12 cellular contexts compared by ENCODE assay signal in the genomic region with DNA sequence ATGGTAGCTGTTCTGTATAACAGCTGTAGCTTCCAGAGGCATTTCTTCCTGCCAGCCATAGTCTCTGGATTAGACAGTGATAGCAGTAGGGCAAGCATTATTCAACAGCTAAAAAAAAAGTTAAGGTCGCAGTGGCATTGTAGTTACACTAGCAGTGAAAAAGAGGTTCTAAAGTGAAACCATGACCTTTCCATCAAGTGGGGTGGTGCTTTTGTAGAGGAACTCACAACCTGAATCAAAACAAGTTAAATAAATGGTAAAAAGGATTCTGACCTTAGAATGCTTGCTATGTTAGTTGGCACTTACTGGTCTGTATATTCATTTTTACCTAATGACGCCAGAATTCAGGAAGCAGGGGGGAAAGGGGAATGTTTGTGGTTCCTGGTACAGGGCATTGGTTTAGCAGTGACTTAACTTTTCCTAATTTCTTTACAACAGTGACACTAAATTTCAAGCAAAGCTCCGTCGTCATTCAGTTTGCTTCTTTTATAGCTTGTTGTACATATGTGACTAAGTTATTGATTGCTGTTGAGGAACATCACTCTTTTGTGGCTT. TPM values are rescaled to one million over a fixed set of nuclear protein-coding genes. Genes with fewer than 3 reads are reported as not detected.
DNase-seq lines count a peak whose midpoint lies in the region; ATAC-seq, FAIRE-seq and TF ChIP-seq lines count a peak whose summit lies in the region.
"Had no signal": no experiment of that assay in that cellular context is flagged by ENCODE, and none has a peak within 500 bp of the region (broad histone marks: within the 10 kb centered on the region; RNA-seq: fewer than 3 reads in every experiment).

No MANE protein-coding gene starts in this region.

- dilution Hi-C loops in endothelial cell of umbilical vein (cut with MboI; ENCODE audit: extremely low pct_ligation_motif_present, low sequenced_read_pairs) = no loop called here

- H3K79me2 ChIP-seq in endothelial cell of umbilical vein (ENCODE audit: control insufficient read depth, insufficient read depth, low read length) (peaks cover 20% of the 10 kb centered on the region), osteoblast (ENCODE audit: insufficient read depth, low read length) (peaks cover 73% of the 10 kb centered on the region)

- H3K4me1 ChIP-seq in endothelial cell of umbilical vein (ENCODE audit: control insufficient read depth, extremely low read depth, insufficient read depth, low read length) = peaks cover 25% of the 10 kb centered on the region
- peaks cover 24% of the 10 kb centered on the region for H3K4me1 ChIP-seq in osteoblast (ENCODE audit: insufficient read depth, low read length)
- H3K4me1 ChIP-seq in gastroesophageal sphincter = peaks cover 2 to 13% (median 6%) of the 10 kb centered on the region in 3 donors

- DNase-seq in Calu3 = no peak
- DNase-seq in NCI-H226 = peak; percentile 80
- DNase-seq in endothelial cell of umbilical vein (ENCODE audit: low read depth, low spot score) = peak; percentile 87
- peak; percentile 64 for DNase-seq in osteoblast (ENCODE audit: insufficient read length, low spot score, missing footprints)
- no peak for DNase-seq in NCI-H1436 (lab: John Stamatoyannopoulos, UW)
- no peak for DNase-seq in anterior cingulate cortex (lab: John Stamatoyannopoulos, UW)
- DNase-seq: activated T-cell treated with anti-CD3 and anti-CD28 coated beads, Interleukin-2, amount 50 U/mL, for 4 hours; GF-D8; NCI-H1105 treated with DMSO at 0.1 percent for 48 hours had no signal

- H3K4me1 Mint-ChIP-seq in Calu3 (ENCODE audit: low read depth, unreplicated experiment) = peaks cover 17% of the 10 kb centered on the region

- H3K27ac Mint-ChIP-seq in Calu3 (ENCODE audit: unreplicated experiment) = peak overlapping the region; percentile 83

- no peaks in the 10 kb centered on the region for H3K27me3 Mint-ChIP-seq in Calu3 (ENCODE audit: unreplicated experiment)

- H3K36me3 Mint-ChIP-seq in Calu3 (ENCODE audit: insufficient read depth, unreplicated experiment) = no peaks in the 10 kb centered on the region

- no peak for TF ChIP-seq POLR2A in endothelial cell of umbilical vein (IDR thresholded peaks at IDR 0.05; ENCODE audit: low read depth, low read length)
- no peak for TF ChIP-seq POLR2A in gastroesophageal sphincter (IDR thresholded peaks at IDR 0.05)

- H3K9me3 Mint-ChIP-seq in Calu3 (ENCODE audit: low read depth, unreplicated experiment) = no peaks in the 10 kb centered on the region
- H3K9me3 Mint-ChIP-seq: activated T-cell treated with anti-CD3 and anti-CD28 coated beads, Interleukin-2, amount 50 U/mL, for 4 hours had no signal

- peak overlapping the region; percentile 77 for H3K27ac ChIP-seq in endothelial cell of umbilical vein (ENCODE audit: insufficient read depth, low read depth, low read length)
- H3K27ac ChIP-seq in osteoblast (ENCODE audit: low read depth, low read length) = peak overlapping the region; percentile 93
- peak overlapping the region in 1 of 4 donors; percentile 54 for H3K27ac ChIP-seq in gastroesophageal sphincter

- H4K20me1 ChIP-seq in endothelial cell of umbilical vein (replicated peaks; ENCODE audit: control insufficient read depth, extremely low read depth, insufficient read depth, low read length) = no peaks in the 10 kb centered on the region
- peaks cover 48% of the 10 kb centered on the region for H4K20me1 ChIP-seq in osteoblast (ENCODE audit: insufficient read depth, low read length)

- H3K9me1 ChIP-seq in endothelial cell of umbilical vein (replicated peaks; ENCODE audit: control insufficient read depth, extremely low read depth, insufficient read depth, low read length) = no peaks in the 10 kb centered on the region

- WGBS in gastroesophageal sphincter (ENCODE audit: low coverage in 1 of 2), 2 donors = 57 to 58% methylated on average over 4 of the region's 4 CpGs

- H3K4me2 ChIP-seq in endothelial cell of umbilical vein (ENCODE audit: insufficient read depth, low read length) (peak overlapping the region; percentile 65), osteoblast (ENCODE audit: insufficient read depth, low read length) (peak overlapping the region; percentile 78)

- CTCF ChIA-PET in Calu3 (lab: Charles Lee) (interaction anchor here (0.6 to 1.3 kb wide), 3 partner anchors 10 to 68 kb away, joined by 3 to 6 read pairs (median 3); no protein-coding TSS in a partner anchor), endothelial cell of umbilical vein (lab: Charles Lee) (interaction anchor here (1.0 to 1.6 kb wide), 9 partner anchors 11 to 70 kb away, joined by 3 to 17 read pairs (median 5); a partner anchor contains a TSS)

- H3K27me3 ChIP-seq in endothelial cell of umbilical vein (ENCODE audit: control insufficient read depth in 2 of 2, insufficient read depth in 2 of 2, low read length in 2 of 2) (no peaks in the 10 kb centered on the region), osteoblast (ENCODE audit: insufficient read depth, low read length) (no peaks in the 10 kb centered on the region), gastroesophageal sphincter (no peaks in the 10 kb centered on the region)

- H3K4me3 ChIP-seq in endothelial cell of umbilical vein (replicated peaks in 1 of 3; ENCODE audit: insufficient read depth in 1 of 3, low read depth in 1 of 3, low read length in 3 of 3) = peak overlapping the region in 1 of 3 experiments; percentile 9
- H3K4me3 ChIP-seq in osteoblast (ENCODE audit: insufficient read depth, low read length) = peak overlapping the region; percentile 41
- no peak overlapping the region for H3K4me3 ChIP-seq in gastroesophageal sphincter

- TF ChIP-seq CTCF in Calu3 (IDR thresholded peaks at IDR 0.05; ENCODE audit: unreplicated experiment) = no peak
- no peak for TF ChIP-seq CTCF in endothelial cell of umbilical vein (IDR thresholded peaks at IDR 0.05; ENCODE audit: extremely low read depth in 1 of 2, insufficient read depth in 1 of 2, low read depth in 1 of 2, low read length in 2 of 2)
- TF ChIP-seq CTCF in osteoblast (IDR thresholded peaks at IDR 0.05; ENCODE audit: extremely low read depth, low read depth, low read length) = no peak
- TF ChIP-seq CTCF in gastroesophageal sphincter (IDR thresholded peaks at IDR 0.05) = no peak

- ATAC-seq in gastroesophageal sphincter (no peak), GM21423 (IDR thresholded peaks at IDR 0.05; ENCODE audit: unreplicated experiment) (no peak)
- ATAC-seq: activated T-cell treated with anti-CD3 and anti-CD28 coated beads, Interleukin-2, amount 50 U/mL, for 4 hours had no signal

- no peak overlapping the region for H2AFZ ChIP-seq in endothelial cell of umbilical vein (ENCODE audit: low read depth, low read length)
- no peak overlapping the region for H2AFZ ChIP-seq in osteoblast (ENCODE audit: low read length)

- BruUV-seq in Calu3 (replicated peaks; lab: Mats Ljungman, UMichigan) = no TSS peak
- no TSS peak for BruUV-seq in endothelial cell of umbilical vein (replicated peaks; lab: Mats Ljungman, UMichigan)

- H3K4me3 Mint-ChIP-seq in Calu3 (ENCODE audit: low read depth, unreplicated experiment) = peak overlapping the region; percentile 48
- H3K4me3 Mint-ChIP-seq: activated T-cell treated with anti-CD3 and anti-CD28 coated beads, Interleukin-2, amount 50 U/mL, for 4 hours had no signal

- intact Hi-C loops in Calu3 (cut with micrococcal nuclease; ENCODE audit: unreplicated experiment) (no loop called here), endothelial cell of umbilical vein (cut with micrococcal nuclease) (loop anchor here (1.0 to 2.0 kb wide), 2 partner anchors 10 to 20 kb away; no protein-coding TSS in a partner anchor)

- H3K36me3 ChIP-seq in endothelial cell of umbilical vein (ENCODE audit: control insufficient read depth in 2 of 2, extremely low read depth in 1 of 2, insufficient read depth in 2 of 2, low read length in 2 of 2) = no peaks in the 10 kb centered on the region
- no peaks in the 10 kb centered on the region for H3K36me3 ChIP-seq in osteoblast (ENCODE audit: insufficient read depth, low read length)
- H3K36me3 ChIP-seq in gastroesophageal sphincter = no peaks in the 10 kb centered on the region

- H3K9ac ChIP-seq in endothelial cell of umbilical vein (replicated peaks; ENCODE audit: extremely low read depth, insufficient read depth, low read length) = peak overlapping the region; percentile 35

- TF ChIP-seq EP300 in gastroesophageal sphincter (IDR thresholded peaks at IDR 0.05) = no peak

- POLR2A ChIA-PET in endothelial cell of umbilical vein (lab: Charles Lee) = interaction anchor here (2.1 kb wide), 1 partner anchor 55 kb away, joined by 5 read pairs; a partner anchor contains a TSS

- peak; percentile 86 for FAIRE-seq in endothelial cell of umbilical vein (lab: Jason Lieb, UNC)

- H3K9me3 ChIP-seq in endothelial cell of umbilical vein (replicated peaks; ENCODE audit: control insufficient read depth, insufficient read depth, low read length) = no peaks in the 10 kb centered on the region
- no peaks in the 10 kb centered on the region for H3K9me3 ChIP-seq in osteoblast (ENCODE audit: low read depth, low read length)
- H3K9me3 ChIP-seq in gastroesophageal sphincter = no peaks in the 10 kb centered on the region

TF ChIP-seq in endothelial cell of umbilical vein, 7 proteins besides CTCF, POLR2A, EP300 and RAD21 (continues in another document):
- peak; percentile 62 for TF ChIP-seq JUN (IDR thresholded peaks at IDR 0.05; ENCODE audit: borderline replicate concordance, insufficient read depth, insufficient read length, low read depth)

RNA-seq across cellular contexts. Expression of a gene that starts 55.0 kb away (rescaled TPM):
- total RNA-seq in Calu3 (2022) = 34.6 and 36.1 TPM in 2 replicates
- total RNA-seq in endothelial cell of umbilical vein = 45.7 and 49.7 TPM in 2 replicates
- 20.3 and 26.0 TPM in 2 replicates for polyA plus RNA-seq in endothelial cell of umbilical vein
- 19.9 and 21.9 TPM in 2 replicates for polyA plus RNA-seq in endothelial cell of umbilical vein (2011; cell fraction: cytosol; rRNA removed)
- polyA plus RNA-seq in endothelial cell of umbilical vein (2011; cell fraction: nucleus; rRNA removed) = 59.6 and 72.0 TPM in 2 replicates
- polyA plus RNA-seq in endothelial cell of umbilical vein (2012) = 38.7 and 46.4 TPM in 2 replicates
- 66.8 and 73.4 TPM in 2 replicates for polyA minus RNA-seq in endothelial cell of umbilical vein
- polyA minus RNA-seq in endothelial cell of umbilical vein (2011; cell fraction: cytosol; rRNA and poly(A)+ RNA removed) = 23.2 TPM
- 57.3 and 79.2 TPM in 2 replicates for polyA minus RNA-seq in endothelial cell of umbilical vein (2011; cell fraction: nucleus; rRNA and poly(A)+ RNA removed)
- 37.4 and 38.0 TPM in 2 replicates for total RNA-seq in osteoblast
- 10 to 100 TPM; 32.0 to 54.7 (median 39.4) TPM for total RNA-seq in gastroesophageal sphincter

RNA-seq across cellular contexts. Expression of a gene that starts 59.1 kb away (rescaled TPM):
- total RNA-seq in Calu3 (2022) (not detected in 2 replicates), endothelial cell of umbilical vein (not detected in 2 replicates), osteoblast (under 0.01 TPM in 1 of 2 replicates, not detected in the other), gastroesophageal sphincter (under 1 TPM in 1 of 4 donors, not detected in 3; 0.30 TPM)
- polyA plus RNA-seq in endothelial cell of umbilical vein = not detected in 2 replicates
- not detected in 2 replicates for polyA plus RNA-seq in endothelial cell of umbilical vein (2011; cell fraction: cytosol; rRNA removed)
- not detected in 2 replicates for polyA plus RNA-seq in endothelial cell of umbilical vein (2011; cell fraction: nucleus; rRNA removed)
- polyA plus RNA-seq in endothelial cell of umbilical vein (2012) = not detected in 2 replicates
- polyA minus RNA-seq in endothelial cell of umbilical vein = not detected in 2 replicates
- not detected for polyA minus RNA-seq in endothelial cell of umbilical vein (2011; cell fraction: cytosol; rRNA and poly(A)+ RNA removed)
- polyA minus RNA-seq in endothelial cell of umbilical vein (2011; cell fraction: nucleus; rRNA and poly(A)+ RNA removed) = not detected in 2 replicates
- polyA plus RNA-seq: neural cell had no signal

Comparison
In these comparisons a context has a peak if more than half of its experiments do, and no peak if none do; other contexts are left out.
1. DNase-seq: peak in NCI-H226 (single experiment), endothelial cell of umbilical vein (single experiment) and osteoblast (single experiment); none in Calu3 (single experiment), NCI-H1436 (single experiment) and anterior cingulate cortex (0 of 58).